ENCODE assay signal across 8 cellular contexts in the genomic region with DNA sequence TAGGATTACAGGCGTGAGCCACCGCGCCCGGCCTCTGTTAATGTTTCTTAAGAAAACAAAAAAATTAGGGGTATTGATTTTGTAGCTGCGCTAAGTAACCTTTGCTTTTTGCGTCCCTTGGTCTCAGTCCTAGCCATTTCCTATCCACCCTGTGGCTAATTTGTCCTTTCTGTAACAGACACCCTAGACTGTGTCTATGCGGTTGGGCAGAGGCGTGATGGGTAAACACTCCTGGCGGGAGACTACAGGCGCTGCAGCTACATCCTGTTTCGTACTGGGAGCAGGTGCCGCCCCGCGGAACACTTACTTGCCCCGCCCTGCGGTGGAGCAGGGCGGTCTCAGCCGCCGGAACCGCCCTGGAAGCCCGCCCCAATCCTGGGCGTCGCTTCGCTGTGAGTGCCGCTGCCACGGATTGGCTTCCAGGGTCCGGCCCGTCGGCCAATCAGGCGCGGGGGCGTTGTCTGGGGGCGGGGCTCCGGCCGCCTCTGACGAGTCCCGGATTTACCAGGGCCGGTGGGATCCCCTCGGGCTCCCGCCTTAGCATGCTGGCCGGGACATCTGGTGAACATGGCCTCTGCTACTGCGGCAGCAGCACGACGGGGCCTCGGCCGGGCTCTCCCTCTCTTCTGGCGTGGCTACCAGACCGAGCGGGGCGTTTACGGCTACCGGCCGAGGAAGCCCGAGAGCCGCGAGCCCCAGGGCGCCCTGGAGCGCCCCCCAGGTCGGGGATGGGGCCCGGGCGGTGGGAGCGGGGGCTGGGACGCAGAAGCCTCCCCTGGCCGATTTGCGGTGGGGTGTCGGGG. TPM values are rescaled to one million over a fixed set of nuclear protein-coding genes. Genes with fewer than 3 reads are reported as not detected.
DNase-seq lines count a peak whose midpoint lies in the region; ATAC-seq and TF ChIP-seq lines count a peak whose summit lies in the region.

TSS of gene DHTKD1 (plus strand) at position 488 of the 803 bp plus-strand sequence. CDS start at position 568, 80 bp downstream.

- DNase-seq in EL (peak; percentile 99), GM23338 (ENCODE audit: low spot score) (peak; percentile 99), LHCN-M2 (ENCODE audit: low read depth) (peak; percentile 97), RPMI8226 (peak; percentile 98), fibroblast of lung (ENCODE audit: low read depth in 2 of 2) (peak; percentile 95 to 97)
- peak; percentile 95 to 99 (median 98) for DNase-seq in naive thymus-derived CD8-positive, alpha-beta T cell
- DNase-seq in stimulated activated naive CD4-positive, alpha-beta T cell (lab: John Stamatoyannopoulos, UW) = peak; percentile 95 to 98 (median 97)

- no peaks in the 10 kb centered on the region for H3K9me2 ChIP-seq in GM23338 (ENCODE audit: insufficient read depth)

- no peaks in the 10 kb centered on the region for H3K27me3 ChIP-seq in GM23338 (ENCODE audit: insufficient read depth)
- H3K27me3 ChIP-seq in fibroblast of lung (ENCODE audit: control insufficient read depth, insufficient read depth, low read length) = no peaks in the 10 kb centered on the region

- H3K9me3 Mint-ChIP-seq in GM23338 = no peaks in the 10 kb centered on the region
- no peaks in the 10 kb centered on the region for H3K9me3 Mint-ChIP-seq in activated T-helper 17 cell treated with anti-CD3 and anti-CD28 coated beads, Interleukin-2, amount 50 U/mL, for 72 hours
- H3K9me3 Mint-ChIP-seq in naive thymus-derived CD8-positive, alpha-beta T cell = no peaks in the 10 kb centered on the region

- H4K20me1 ChIP-seq in GM23338 (replicated peaks; ENCODE audit: insufficient read depth) = peaks cover 4% of the 10 kb centered on the region; the same call in 1 of the 2 replicates
- H4K20me1 ChIP-seq in fibroblast of lung (ENCODE audit: control insufficient read depth, extremely low read depth, insufficient read depth, low read length) = no peaks in the 10 kb centered on the region

- H3K27ac Mint-ChIP-seq in GM23338 = peak within 1 kb of the TSS; percentile 97
- peak within 1 kb of the TSS; percentile 81 for H3K27ac Mint-ChIP-seq in activated T-helper 17 cell treated with anti-CD3 and anti-CD28 coated beads, Interleukin-2, amount 50 U/mL, for 72 hours
- peak within 1 kb of the TSS; percentile 73 to 97 (median 96) for H3K27ac Mint-ChIP-seq in naive thymus-derived CD8-positive, alpha-beta T cell

- H3K4me3 Mint-ChIP-seq in GM23338 = peak within 1 kb of the TSS; percentile 85
- peak within 1 kb of the TSS; percentile 70 for H3K4me3 Mint-ChIP-seq in activated T-helper 17 cell treated with anti-CD3 and anti-CD28 coated beads, Interleukin-2, amount 50 U/mL, for 72 hours
- H3K4me3 Mint-ChIP-seq in naive thymus-derived CD8-positive, alpha-beta T cell = peak within 1 kb of the TSS; percentile 73 to 93 (median 87)

- no peaks in the 10 kb centered on the region for H3K9me3 ChIP-seq in fibroblast of lung (ENCODE audit: control insufficient read depth, insufficient read depth, low read depth, low read length)

- H2AFZ ChIP-seq in GM23338 = peak within 1 kb of the TSS; percentile 0; the same call in 1 of the 2 replicates
- peak within 1 kb of the TSS; percentile 89 for H2AFZ ChIP-seq in fibroblast of lung (ENCODE audit: low read length)

- H3F3A ChIP-seq in GM23338 (replicated peaks; ENCODE audit: low read depth) = no peaks in the 10 kb centered on the region

- TF ChIP-seq CTCF in GM23338 (conservative IDR thresholded peaks at IDR 0.05; ENCODE audit: low read depth in 2 of 2) (0 out of 4 replicates have a peak, but pooled peaks have one; percentile 0 to 17), fibroblast of lung (conservative IDR thresholded peaks at IDR 0.05 in 1 of 2, IDR thresholded peaks at IDR 0.05 in 1 of 2; ENCODE audit: low read depth in 1 of 2, low read length in 2 of 2) (peak; percentile 23 to 43)

- H3K27me3 Mint-ChIP-seq in GM23338 (ENCODE audit: insufficient read depth, low read depth, poor library complexity) = peaks cover 8% of the 10 kb centered on the region
- H3K27me3 Mint-ChIP-seq in activated T-helper 17 cell treated with anti-CD3 and anti-CD28 coated beads, Interleukin-2, amount 50 U/mL, for 72 hours = no peaks in the 10 kb centered on the region
- H3K27me3 Mint-ChIP-seq in naive thymus-derived CD8-positive, alpha-beta T cell = no peaks in the 10 kb centered on the region

- H3K4me2 ChIP-seq in GM23338 (peak within 1 kb of the TSS; percentile 86), fibroblast of lung (ENCODE audit: extremely low read depth, insufficient read depth, low read length) (peak within 1 kb of the TSS; percentile 51)

- ATAC-seq in GM23338 = peak; percentile 96
- ATAC-seq in activated T-helper 17 cell treated with anti-CD3 and anti-CD28 coated beads, Interleukin-2, amount 50 U/mL, for 72 hours (replicated peaks) = peak; percentile 98
- ATAC-seq in naive thymus-derived CD8-positive, alpha-beta T cell = peak; percentile 96 to 98

- H3K4me3 ChIP-seq in GM23338 (peak within 1 kb of the TSS; percentile 96), fibroblast of lung (replicated peaks in 1 of 4; ENCODE audit: control extremely low read depth in 1 of 4, insufficient read depth in 1 of 4, low read depth in 3 of 4, low read length in 4 of 4) (peak within 1 kb of the TSS; percentile 76 to 95 (median 82))

- H3K9ac ChIP-seq in fibroblast of lung (ENCODE audit: insufficient read depth, low read length) = peak within 1 kb of the TSS; percentile 81

- POLR2A ChIA-PET in naive thymus-derived CD8-positive, alpha-beta T cell (lab: Charles Lee) = interaction anchor here (0.6 to 3.3 kb wide), 4 partner anchors 27 to 84 kb away, joined by 3 to 33 read pairs (median 4); partner anchors contain the start of genes SEC61A2 and UPF2

- H3K27ac ChIP-seq in GM23338 (ENCODE audit: low read depth) (peak within 1 kb of the TSS; percentile 95), fibroblast of lung (ENCODE audit: insufficient read depth, low read length) (peak within 1 kb of the TSS; percentile 64)

- no peaks in the 10 kb centered on the region for H3K36me3 ChIP-seq in GM23338 (ENCODE audit: insufficient read depth)
- H3K36me3 ChIP-seq in fibroblast of lung (ENCODE audit: control insufficient read depth, insufficient read depth, low read length) = no peaks in the 10 kb centered on the region

- peaks cover 15% of the 10 kb centered on the region; the same call in 2 of the 3 replicates for H3K4me1 Mint-ChIP-seq in GM23338
- peaks cover 4% of the 10 kb centered on the region for H3K4me1 Mint-ChIP-seq in activated T-helper 17 cell treated with anti-CD3 and anti-CD28 coated beads, Interleukin-2, amount 50 U/mL, for 72 hours
- H3K4me1 Mint-ChIP-seq in naive thymus-derived CD8-positive, alpha-beta T cell = peaks cover 4 to 32% (median 22%) of the 10 kb centered on the region in 4 donors

- H3K79me2 ChIP-seq in GM23338 (replicated peaks; ENCODE audit: insufficient read depth) (peaks cover 47% of the 10 kb centered on the region), fibroblast of lung (ENCODE audit: control insufficient read depth, insufficient read depth, low read length) (peaks cover 1% of the 10 kb centered on the region)

- no peaks in the 10 kb centered on the region; the same call in 1 of the 3 replicates for H3K36me3 Mint-ChIP-seq in GM23338 (ENCODE audit: low read depth)
- H3K36me3 Mint-ChIP-seq in activated T-helper 17 cell treated with anti-CD3 and anti-CD28 coated beads, Interleukin-2, amount 50 U/mL, for 72 hours (ENCODE audit: low read depth) = no peaks in the 10 kb centered on the region
- H3K36me3 Mint-ChIP-seq in naive thymus-derived CD8-positive, alpha-beta T cell = no peaks in the 10 kb centered on the region

- H3K4me1 ChIP-seq in GM23338 (ENCODE audit: insufficient read depth) (peaks cover 12% of the 10 kb centered on the region; the same call in 1 of the 2 replicates), fibroblast of lung (ENCODE audit: control insufficient read depth, extremely low read depth, insufficient read depth, low read length) (no peaks in the 10 kb centered on the region)

TF ChIP-seq in GM23338, 12 proteins besides CTCF, POLR2A, EP300 and RAD21 (continues in another document):
- TF ChIP-seq STAT1 (IDR thresholded peaks at IDR 0.05; ENCODE audit: unreplicated experiment) (no peak), POLR2AphosphoS5 (IDR thresholded peaks at IDR 0.05; ENCODE audit: low read depth) (peak; percentile 92), ETS1 (IDR thresholded peaks at IDR 0.05) (no peak), JUNB (IDR thresholded peaks at IDR 0.05; ENCODE audit: unreplicated experiment) (no peak)

RNA-seq across cellular contexts. Expression of gene DHTKD1, which starts in this region (rescaled TPM):
- total RNA-seq in GM23338 (2014; rRNA removed; shearing (Covaris generic)) = 40.4 and 63.9 TPM in 2 replicates
- polyA plus RNA-seq in GM23338 (2016; fragmentation: Nextera tagmentation; extraction: Ambion mirVana) (18.0 and 20.2 TPM in 2 replicates), fibroblast of lung (20.5 and 27.4 TPM in 2 replicates)
- total RNA-seq in LHCN-M2 (2014; rRNA removed) (8.8 and 10.1 TPM in 2 replicates), fibroblast of lung (20.0 and 23.1 TPM in 2 replicates)
- 4.8 TPM for polyA plus RNA-seq in LHCN-M2 (2012)
- total RNA-seq in activated T-helper 17 cell treated with anti-CD3 and anti-CD28 coated beads, Interleukin-2, amount 50 U/mL, for 72 hours = 10 to 100 TPM; 19.1 to 20.9 TPM
- polyA plus RNA-seq in fibroblast of lung (2012) = 5.4 and 7.8 TPM in 2 replicates
- 10.9 and 66.8 TPM in 2 replicates for polyA minus RNA-seq in fibroblast of lung (ENCODE audit: low replicate concordance)
- 10 to 100 TPM; 15.2 to 18.2 TPM for total RNA-seq in naive thymus-derived CD8-positive, alpha-beta T cell
- polyA plus RNA-seq in naive thymus-derived CD8-positive, alpha-beta T cell = 1 to 10 TPM; 5.4 to 8.0 (median 6.6) TPM

Comparison
In these comparisons a context has a peak if more than half of its experiments do, and no peak if none do; other contexts are left out.
1. Peak in every context shown above with its lines: DNase-seq, ATAC-seq, H3K4me3 ChIP-seq and H3K27ac ChIP-seq.